9 cellular contexts compared by ENCODE assay signal in genomic region chr2:33673937-33674336, GRCh38.
A peak's percentile ranks its signal among the peaks of the same experiment; 100 is the strongest.
DNase-seq lines count a peak whose midpoint lies in the region; ATAC-seq and TF ChIP-seq lines count a peak whose summit lies in the region.
"Had no signal": no experiment of that assay in that cellular context is flagged by ENCODE, and none has a peak within 500 bp of the region (broad histone marks: within the 10 kb centered on the region; RNA-seq: fewer than 3 reads in every experiment).

No MANE protein-coding gene starts in this region.

- H3K27ac Mint-ChIP-seq in nephron progenitor cell: no peak overlapping the region

- H3K36me3 Mint-ChIP-seq in nephron progenitor cell (ENCODE audit: low read depth): peaks cover 4% of the 10 kb centered on the region

- peaks cover 4% of the 10 kb centered on the region for H3K27me3 Mint-ChIP-seq in nephron progenitor cell (ENCODE audit: low read depth, poor library complexity)

- DNase-seq in GM04503 (ENCODE audit: low read depth) (peak; percentile 1), cerebellum (ENCODE audit: low spot score) (peak; percentile 5), nephron progenitor cell (no peak)
- DNase-seq in activated CD4-positive, alpha-beta T cell treated with anti-CD3 and anti-CD28 coated beads for 1 hour: no peak
- no peak for DNase-seq in activated CD4-positive, CD25-positive, alpha-beta regulatory T cell treated with anti-CD3 and anti-CD28 coated beads, Interleukin-2, amount 50 U/mL, for 72 hours
- DNase-seq: stimulated activated CD4-positive, alpha-beta T cell treated with anti-CD3 and anti-CD28 coated beads, Interleukin-12 subunit alpha, Interleukin-12 subunit beta, amount 100 ng/mL, for 4 hours had no signal

- ATAC-seq in GM18498 (IDR thresholded peaks at IDR 0.05; ENCODE audit: unreplicated experiment) (no peak), HG02678 (IDR thresholded peaks at IDR 0.05; ENCODE audit: unreplicated experiment) (no peak)

- H3K9me3 Mint-ChIP-seq in nephron progenitor cell: peaks cover 4% of the 10 kb centered on the region

- peaks cover 11% of the 10 kb centered on the region for H3K4me1 Mint-ChIP-seq in nephron progenitor cell

- no peak overlapping the region for H3K4me3 Mint-ChIP-seq in nephron progenitor cell

- TF ChIP-seq CTCF in LNCAP (IDR thresholded peaks at IDR 0.05): peak; percentile 50
- peak; percentile 45 for TF ChIP-seq CTCF in nephron progenitor cell (IDR thresholded peaks at IDR 0.05)

Comparison
In these comparisons a context has a peak if more than half of its experiments do, and no peak if none do; other contexts are left out.
1. DNase-seq: peak in GM04503 (single experiment) and cerebellum (single experiment); none in nephron progenitor cell (single experiment), activated CD4-positive, alpha-beta T cell treated with anti-CD3 and anti-CD28 coated beads for 1 hour (single experiment) and activated CD4-positive, CD25-positive, alpha-beta regulatory T cell treated with anti-CD3 and anti-CD28 coated beads, Interleukin-2, amount 50 U/mL, for 72 hours (single experiment).